ENCODE assay signal across 12 cellular contexts in the genomic region with DNA sequence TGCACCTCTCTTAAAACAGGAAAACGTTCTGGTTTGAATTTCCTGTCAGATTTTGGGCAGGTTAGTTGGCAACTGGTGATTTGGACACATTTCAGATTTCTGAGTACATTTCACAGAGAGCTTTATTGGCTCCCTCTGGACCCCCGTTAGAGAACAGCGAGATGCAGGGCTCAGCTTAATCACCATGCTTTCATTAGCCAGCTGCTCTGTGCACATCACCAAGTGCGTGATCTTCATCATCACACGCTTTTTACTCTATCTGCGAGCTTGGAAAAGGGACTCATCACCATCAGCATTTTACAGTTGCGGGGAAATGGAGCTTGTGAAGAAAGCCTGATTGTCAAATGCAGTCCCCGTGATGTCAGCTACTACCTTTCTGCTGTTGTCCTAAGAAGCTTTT.
DNase-seq lines count a peak whose midpoint lies in the region; ATAC-seq and TF ChIP-seq lines count a peak whose summit lies in the region.
"Had no signal": no experiment of that assay in that cellular context is flagged by ENCODE, and none has a peak within 500 bp of the region (broad histone marks: within the 10 kb centered on the region; RNA-seq: fewer than 3 reads in every experiment).

No MANE protein-coding gene starts in this region.

- H3K4me3 Mint-ChIP-seq in effector memory CD8-positive, alpha-beta T cell, result peak overlapping the region; percentile 75 to 84
- H3K4me3 Mint-ChIP-seq: H9 had no signal

- H3K79me2 ChIP-seq in smooth muscle cell (ENCODE audit: low read depth), result no peaks in the 10 kb centered on the region

- H3F3A ChIP-seq in smooth muscle cell (ENCODE audit: low read depth), result peaks cover 10% of the 10 kb centered on the region

- H3K27me3 ChIP-seq in smooth muscle cell (ENCODE audit: low read depth), result no peaks in the 10 kb centered on the region

- H3K9ac ChIP-seq in smooth muscle cell (ENCODE audit: low read depth), result peak overlapping the region; percentile 61

- H3K27ac ChIP-seq in smooth muscle cell (ENCODE audit: low read depth), result peak overlapping the region; percentile 72

- H3K9me3 ChIP-seq in smooth muscle cell (replicated peaks; ENCODE audit: low read depth), result no peaks in the 10 kb centered on the region

- no peak for TF ChIP-seq CTCF in smooth muscle cell (IDR thresholded peaks at IDR 0.05; ENCODE audit: borderline replicate concordance, insufficient read depth, poor library complexity, severe bottlenecking)

- peak overlapping the region; percentile 42 for H2AFZ ChIP-seq in smooth muscle cell (ENCODE audit: low read depth)

- H4K20me1 ChIP-seq in smooth muscle cell (ENCODE audit: low read depth), result no peaks in the 10 kb centered on the region

- H3K27ac Mint-ChIP-seq in effector memory CD8-positive, alpha-beta T cell, result peak overlapping the region; percentile 69 to 97
- H3K27ac Mint-ChIP-seq: H9 had no signal

- peak; percentile 3 for ATAC-seq in effector memory CD8-positive, alpha-beta T cell (replicated peaks)
- ATAC-seq in HG02973 (IDR thresholded peaks at IDR 0.05; ENCODE audit: unreplicated experiment) (no peak), HG03354 (IDR thresholded peaks at IDR 0.05; ENCODE audit: poor library complexity, severe bottlenecking, unreplicated experiment) (no peak)

- H3K4me1 ChIP-seq in smooth muscle cell (ENCODE audit: low read depth), result peaks cover 24% of the 10 kb centered on the region

- 44% methylated on average over 8 of the region's 8 CpGs for WGBS in smooth muscle cell (ENCODE audit: low lambda C conversion rate)

- peak overlapping the region; percentile 67 for H3K4me2 ChIP-seq in smooth muscle cell

- peak; percentile 11 for DNase-seq in activated CD4-positive, alpha-beta T cell treated with anti-CD3 and anti-CD28 coated beads for 48 hours
- DNase-seq in activated CD4-positive, alpha-beta T cell treated with anti-CD3 and anti-CD28 coated beads, Interleukin-2, amount 50 U/mL, for 4 hours, result no peak
- DNase-seq in NCI-H524 treated with DMSO at 0.1 percent for 48 hours (lab: John Stamatoyannopoulos, UW) (peak; percentile 1), smooth muscle cell (lab: John Stamatoyannopoulos, UW; ENCODE audit: unreplicated experiment) (no peak), SW480 (ENCODE audit: low spot score) (no peak)
- DNase-seq in effector memory CD8-positive, alpha-beta T cell, result no peak
- DNase-seq: amygdala; H9; NCI-H526; stimulated activated CD4-positive, alpha-beta T cell treated with anti-CD3 and anti-CD28 coated beads, Interleukin-2, amount 100 ng/mL, for 48 hours had no signal

- H3K9me3 Mint-ChIP-seq in effector memory CD8-positive, alpha-beta T cell, result peaks cover 3 to 5% of the 10 kb centered on the region in 2 donors

- H3K36me3 ChIP-seq in smooth muscle cell (ENCODE audit: low read depth), result no peaks in the 10 kb centered on the region

- H3K4me3 ChIP-seq in smooth muscle cell, result no peak overlapping the region

- H3K36me3 Mint-ChIP-seq in effector memory CD8-positive, alpha-beta T cell (ENCODE audit: insufficient read depth), result peaks cover 2% of the 10 kb centered on the region

- no peaks in the 10 kb centered on the region for H3K27me3 Mint-ChIP-seq in effector memory CD8-positive, alpha-beta T cell

- H3K4me1 Mint-ChIP-seq in effector memory CD8-positive, alpha-beta T cell (ENCODE audit: low read depth in 2 of 2), result peaks cover 57 to 59% of the 10 kb centered on the region in 2 donors

Comparison
In these comparisons a context has a peak if more than half of its experiments do, and no peak if none do; other contexts are left out.
1. DNase-seq: peak in activated CD4-positive, alpha-beta T cell treated with anti-CD3 and anti-CD28 coated beads for 48 hours (single experiment) and NCI-H524 treated with DMSO at 0.1 percent for 48 hours (single experiment); none in activated CD4-positive, alpha-beta T cell treated with anti-CD3 and anti-CD28 coated beads, Interleukin-2, amount 50 U/mL, for 4 hours (0 of 2), effector memory CD8-positive, alpha-beta T cell (0 of 3), smooth muscle cell (single experiment) and SW480 (single experiment).